ENCODE assay signal across 1 cellular context in genomic region chr2:113891265-113891959, GRCh38.
TF ChIP-seq lines count a peak whose summit lies in the region.

No MANE protein-coding gene starts in this region.

TF ChIP-seq in WTC11, 78 proteins besides CTCF, POLR2A, EP300 and RAD21 (continued from another document):
- TF ChIP-seq E2F5 (CRISPR knock-in tag; IDR thresholded peaks at IDR 0.05) (no peak), PRDM15 (CRISPR knock-in tag; IDR thresholded peaks at IDR 0.05) (no peak), ZNF671 (CRISPR knock-in tag; IDR thresholded peaks at IDR 0.05) (no peak)
